ENCODE assay signal across 18 cellular contexts in the genomic region with DNA sequence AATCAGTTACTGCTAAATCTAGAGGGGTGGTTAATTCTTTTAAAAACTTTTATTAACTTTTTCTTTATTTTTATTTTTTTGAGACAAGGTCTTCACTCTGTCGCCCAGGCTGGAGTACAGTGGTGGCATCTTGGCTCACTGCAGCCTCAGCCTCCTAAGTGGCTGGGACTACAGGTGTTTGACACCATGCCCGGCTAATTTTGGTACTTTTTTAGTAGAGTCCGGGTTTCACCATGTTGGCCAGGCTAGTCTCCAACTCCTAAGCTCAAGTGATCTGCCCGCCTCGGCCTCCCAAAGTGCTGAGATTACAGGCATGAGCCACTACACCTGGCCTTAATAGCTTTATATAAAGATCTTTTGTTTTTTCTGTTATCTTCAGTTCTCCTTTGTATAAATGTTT. TPM values are rescaled to one million over a fixed set of nuclear protein-coding genes. Genes with fewer than 3 reads are reported as not detected.
DNase-seq lines count a peak whose midpoint lies in the region; ATAC-seq and TF ChIP-seq lines count a peak whose summit lies in the region.
"Had no signal": no experiment of that assay in that cellular context is flagged by ENCODE, and none has a peak within 500 bp of the region (broad histone marks: within the 10 kb centered on the region; RNA-seq: fewer than 3 reads in every experiment).

No MANE protein-coding gene starts in this region.

- H3K27me3 ChIP-seq in PC-9 (ENCODE audit: insufficient read depth, low read depth), result no peaks in the 10 kb centered on the region
- no peaks in the 10 kb centered on the region for H3K27me3 ChIP-seq in gastroesophageal sphincter
- H3K27me3 ChIP-seq in neural progenitor cell, result no peaks in the 10 kb centered on the region
- H3K27me3 ChIP-seq: SJSA1 had no signal

- H3K4me1 ChIP-seq in PC-9 (replicated peaks; ENCODE audit: insufficient read depth) (peaks cover 13% of the 10 kb centered on the region; the same call in 1 of the 2 replicates), gastroesophageal sphincter (peaks cover 0 to 52% (median 12%) of the 10 kb centered on the region in 3 donors), neural progenitor cell (no peaks in the 10 kb centered on the region)
- H3K4me1 ChIP-seq: SJSA1 had no signal

- H3K4me2 ChIP-seq in PC-9, result no peak overlapping the region
- H3K4me2 ChIP-seq in neural progenitor cell, result no peak overlapping the region

- H3K36me3 ChIP-seq in PC-9 (ENCODE audit: low read depth), result no peaks in the 10 kb centered on the region
- no peaks in the 10 kb centered on the region for H3K36me3 ChIP-seq in gastroesophageal sphincter
- H3K36me3 ChIP-seq in neural progenitor cell, result no peaks in the 10 kb centered on the region
- H3K36me3 ChIP-seq: SJSA1 had no signal

- peak overlapping the region; percentile 22; the same call in 1 of the 2 replicates for H3K27ac ChIP-seq in PC-9
- peak overlapping the region in 1 of 4 donors; percentile 21 for H3K27ac ChIP-seq in gastroesophageal sphincter
- H3K27ac ChIP-seq in coronary artery, result no peak overlapping the region
- no peak overlapping the region for H3K27ac ChIP-seq in neural progenitor cell
- H3K27ac ChIP-seq: SJSA1 had no signal

- H3K9me3 ChIP-seq in PC-9 (ENCODE audit: insufficient read depth, low read depth), result no peaks in the 10 kb centered on the region
- no peaks in the 10 kb centered on the region for H3K9me3 ChIP-seq in gastroesophageal sphincter
- H3K9me3 ChIP-seq in neural progenitor cell (ENCODE audit: low read depth), result no peaks in the 10 kb centered on the region
- H3K9me3 ChIP-seq: SJSA1 had no signal

- peaks cover 5% of the 10 kb centered on the region for H3K27me3 Mint-ChIP-seq in neural progenitor cell (ENCODE audit: insufficient read depth, low read depth)

- H3K9me3 Mint-ChIP-seq in stimulated activated effector memory CD8-positive, alpha-beta T cell treated with anti-CD3 and anti-CD28 coated beads, Interleukin-12 subunit alpha, Interleukin-12 subunit beta, amount 100 ng/mL, for 72 hours, result no peaks in the 10 kb centered on the region
- H3K9me3 Mint-ChIP-seq in neural progenitor cell, result peaks cover 11% of the 10 kb centered on the region

- 31 to 42% methylated on average over 2 to 5 of the region's 5 CpGs for WGBS in gastroesophageal sphincter (ENCODE audit: low coverage in 1 of 2), 2 donors

- no peak for TF ChIP-seq POLR2A in gastroesophageal sphincter (IDR thresholded peaks at IDR 0.05)

- no TSS peak for BruUV-seq in PC-9 (replicated peaks; lab: Mats Ljungman, UMichigan)

- peaks cover 5% of the 10 kb centered on the region for H3K4me1 Mint-ChIP-seq in stimulated activated effector memory CD8-positive, alpha-beta T cell treated with anti-CD3 and anti-CD28 coated beads, Interleukin-12 subunit alpha, Interleukin-12 subunit beta, amount 100 ng/mL, for 72 hours
- peaks cover 3% of the 10 kb centered on the region for H3K4me1 Mint-ChIP-seq in neural progenitor cell

- no peak for ATAC-seq in stimulated activated effector memory CD8-positive, alpha-beta T cell treated with anti-CD3 and anti-CD28 coated beads, Interleukin-12 subunit alpha, Interleukin-12 subunit beta, amount 100 ng/mL, for 72 hours
- ATAC-seq in gastroesophageal sphincter, result no peak
- ATAC-seq: PC-3 had no signal

- intact Hi-C loops in PC-9 (cut with micrococcal nuclease; ENCODE audit: unreplicated experiment), result no loop called here

- no peaks in the 10 kb centered on the region for H4K20me1 ChIP-seq in PC-9 (ENCODE audit: insufficient read depth)
- peaks cover 21% of the 10 kb centered on the region for H4K20me1 ChIP-seq in neural progenitor cell (ENCODE audit: low read depth)

- peak overlapping the region; percentile 40 for H3K27ac Mint-ChIP-seq in stimulated activated effector memory CD8-positive, alpha-beta T cell treated with anti-CD3 and anti-CD28 coated beads, Interleukin-12 subunit alpha, Interleukin-12 subunit beta, amount 100 ng/mL, for 72 hours
- H3K27ac Mint-ChIP-seq in neural progenitor cell, result no peak overlapping the region

- TF ChIP-seq CTCF in PC-9 (conservative IDR thresholded peaks at IDR 0.05) (no peak), gastroesophageal sphincter (IDR thresholded peaks at IDR 0.05) (no peak), coronary artery (IDR thresholded peaks at IDR 0.05) (no peak), neural progenitor cell (IDR thresholded peaks at IDR 0.05) (no peak)

- no peak for TF ChIP-seq EP300 in gastroesophageal sphincter (IDR thresholded peaks at IDR 0.05)

- no peak overlapping the region for H2AFZ ChIP-seq in PC-9
- no peak overlapping the region for H2AFZ ChIP-seq in neural progenitor cell (replicated peaks)

- POLR2A ChIA-PET in PC-9 (lab: Charles Lee; ENCODE audit: unreplicated experiment), result interaction anchor here (0.6 kb wide), 1 partner anchor 75 kb away, joined by 4 read pairs; no protein-coding TSS in a partner anchor

- H3F3A ChIP-seq in PC-9 (ENCODE audit: insufficient read depth, low read depth) (no peaks in the 10 kb centered on the region), neural progenitor cell (ENCODE audit: low read depth) (no peaks in the 10 kb centered on the region)

- DNase-seq in G401 (ENCODE audit: low spot score), result peak; percentile 41
- DNase-seq in PC-9, result no peak
- peak; percentile 41 for DNase-seq in mesenteric fat pad (ENCODE audit: low spot score)
- no peak for DNase-seq in stimulated activated effector memory CD8-positive, alpha-beta T cell treated with anti-CD3 and anti-CD28 coated beads, Interleukin-12 subunit alpha, Interleukin-12 subunit beta, amount 100 ng/mL, for 72 hours (ENCODE audit: low spot score in 2 of 2)
- no peak for DNase-seq in coronary artery (ENCODE audit: low spot score)
- no peak for DNase-seq in neural progenitor cell (ENCODE audit: low spot score)
- DNase-seq: ACHN, C1 segment of cervical spinal cord, DMS79 treated with DMSO at 0.1 percent for 48 hours, GOT3, NCI-H1105 treated with DMSO at 0.1 percent for 48 hours, NCI-H1694, NCI-H510A, NCI-H82, PC-3 had no signal

- H3K9ac ChIP-seq in neural progenitor cell, result no peak overlapping the region

- H3K4me3 Mint-ChIP-seq in stimulated activated effector memory CD8-positive, alpha-beta T cell treated with anti-CD3 and anti-CD28 coated beads, Interleukin-12 subunit alpha, Interleukin-12 subunit beta, amount 100 ng/mL, for 72 hours, result no peak overlapping the region
- no peak overlapping the region for H3K4me3 Mint-ChIP-seq in neural progenitor cell

- H3K9me2 ChIP-seq in PC-9 (ENCODE audit: insufficient read depth), result no peaks in the 10 kb centered on the region

- CTCF ChIA-PET in PC-9 (lab: Charles Lee), result interaction anchor here (0.6 kb wide), 1 partner anchor 499 kb away, joined by 3 read pairs; no protein-coding TSS in a partner anchor

- in situ Hi-C loops in G401 (cut with HindIII; ENCODE audit: low sequenced_read_pairs), result no loop called here

- no peaks in the 10 kb centered on the region for H3K36me3 Mint-ChIP-seq in stimulated activated effector memory CD8-positive, alpha-beta T cell treated with anti-CD3 and anti-CD28 coated beads, Interleukin-12 subunit alpha, Interleukin-12 subunit beta, amount 100 ng/mL, for 72 hours
- H3K36me3 Mint-ChIP-seq in neural progenitor cell, result peaks cover 20% of the 10 kb centered on the region

- no peak overlapping the region for H3K4me3 ChIP-seq in PC-9
- H3K4me3 ChIP-seq in gastroesophageal sphincter, result no peak overlapping the region
- no peak overlapping the region for H3K4me3 ChIP-seq in coronary artery
- no peak overlapping the region for H3K4me3 ChIP-seq in neural progenitor cell
- H3K4me3 ChIP-seq: K562, SJSA1 had no signal

- H3K79me2 ChIP-seq in PC-9 (ENCODE audit: low read depth), result peaks cover 16% of the 10 kb centered on the region; the same call in 1 of the 2 replicates
- H3K79me2 ChIP-seq in neural progenitor cell (ENCODE audit: low read depth), result peaks cover 90% of the 10 kb centered on the region

RNA-seq across cellular contexts. Expression of a gene that starts 11.9 kb away (rescaled TPM):
- 9.4 and 15.8 TPM in 2 replicates for total RNA-seq in G401 (2014; rRNA removed; shearing (Covaris generic))
- total RNA-seq in PC-9 (2021) (18.6 and 21.4 TPM in 2 replicates), mesenteric fat pad (33.0 TPM), gastroesophageal sphincter (10 to 100 TPM; 48.3 to 67.2 (median 59.7) TPM), neural progenitor cell (ENCODE audit: low replicate concordance) (36.3 and 39.5 TPM in 2 replicates)

RNA-seq across cellular contexts. Expression of a gene that starts 40.0 kb away (rescaled TPM):
- total RNA-seq in G401 (2014; rRNA removed; shearing (Covaris generic)), result 13.2 and 20.8 TPM in 2 replicates
- 19.8 and 20.7 TPM in 2 replicates for total RNA-seq in PC-9 (2021)
- total RNA-seq in mesenteric fat pad, result 24.5 TPM
- 1 to 10 TPM; 7.7 to 9.6 (median 9.0) TPM for total RNA-seq in gastroesophageal sphincter
- total RNA-seq in neural progenitor cell (ENCODE audit: low replicate concordance), result 10.9 and 13.0 TPM in 2 replicates

Comparison
In these comparisons a context has a peak if more than half of its experiments do, and no peak if none do; other contexts are left out.
1. DNase-seq: peak in G401 (single experiment) and mesenteric fat pad (single experiment); none in PC-9 (0 of 2), stimulated activated effector memory CD8-positive, alpha-beta T cell treated with anti-CD3 and anti-CD28 coated beads, Interleukin-12 subunit alpha, Interleukin-12 subunit beta, amount 100 ng/mL, for 72 hours (0 of 2), coronary artery (single experiment) and neural progenitor cell (single experiment).